Comparison of ENCODE assay signal across 20 cellular contexts in the genomic region with DNA sequence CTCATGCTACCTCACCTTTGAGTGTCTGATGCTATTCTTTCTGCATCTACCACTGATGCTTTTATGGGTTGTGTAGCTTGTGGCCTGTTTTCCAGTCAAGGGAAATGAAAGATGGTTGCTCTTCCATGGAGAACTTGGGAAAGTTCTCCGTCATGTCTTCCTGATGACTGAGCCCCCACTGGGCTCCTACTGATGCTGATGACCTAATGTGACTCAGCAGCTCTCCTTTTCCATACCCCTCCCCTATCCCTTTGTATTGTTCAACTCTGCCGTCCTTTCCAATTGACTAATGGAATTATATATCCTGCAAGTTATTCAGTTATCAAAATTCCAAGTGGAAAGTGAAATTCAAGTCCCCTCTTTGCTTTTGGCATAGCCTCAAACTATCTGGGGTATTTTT. TPM values are rescaled to one million over a fixed set of nuclear protein-coding genes. Genes with fewer than 3 reads are reported as not detected.
A peak's percentile ranks its signal among the peaks of the same experiment; 100 is the strongest.
DNase-seq lines count a peak whose midpoint lies in the region; ATAC-seq, FAIRE-seq and TF ChIP-seq lines count a peak whose summit lies in the region.
"Had no signal": no experiment of that assay in that cellular context is flagged by ENCODE, and none has a peak within 500 bp of the region (broad histone marks: within the 10 kb centered on the region; RNA-seq: fewer than 3 reads in every experiment).

No MANE protein-coding gene starts in this region.

- H2AFZ ChIP-seq in K562 (ENCODE audit: low read depth, low read length), result no peak overlapping the region

- POLR2A ChIA-PET in K562 (lab: Yijun Ruan, JAX), result no interaction called here

- TF ChIP-seq EP300 in K562 (IDR thresholded peaks at IDR 0.05; ENCODE audit: low read length), result no peak

- no peaks in the 10 kb centered on the region for H3K9me1 ChIP-seq in K562 (ENCODE audit: control insufficient read depth, insufficient read depth, low read length)

- no peak overlapping the region for H3K27ac ChIP-seq in K562 (ENCODE audit: extremely low read depth, low read depth, low read length)
- no peak overlapping the region for H3K27ac ChIP-seq in mesendoderm (ENCODE audit: low read depth, low read length)
- H3K27ac ChIP-seq: C4-2B, HL-60, KMS-11 had no signal

- H3K4me1 ChIP-seq in K562 (replicated peaks in 1 of 2; ENCODE audit: control insufficient read depth in 2 of 2, insufficient read depth in 2 of 2, low read length in 2 of 2), result no peaks in the 10 kb centered on the region; a peak in 1 of 5 replicates
- peaks cover 3% of the 10 kb centered on the region for H3K4me1 ChIP-seq in mesendoderm (ENCODE audit: control insufficient read depth, low read depth, low read length)
- H3K4me1 ChIP-seq: Caco-2 had no signal

- ATAC-seq in K562, result no peak
- ATAC-seq: HepG2 had no signal

- TF ChIP-seq CTCF in K562 (IDR thresholded peaks at IDR 0.05 in 2 of 3, conservative IDR thresholded peaks at IDR 0.05 in 1 of 3; ENCODE audit: insufficient read depth in 2 of 3, low read depth in 1 of 3, low read length in 3 of 3), result no peak

- peak; percentile 48 for FAIRE-seq in HTR-8/SVneo (lab: Jason Lieb, UNC)
- FAIRE-seq in K562 (lab: Jason Lieb, UNC), result no peak
- FAIRE-seq: A204.1, D721Med, H54, HepG2 had no signal

- H3K4me2 ChIP-seq in K562 (ENCODE audit: insufficient read depth, low read length) (no peak overlapping the region), mesendoderm (ENCODE audit: low read length) (no peak overlapping the region)
- H3K4me2 ChIP-seq: KMS-11 had no signal

- H3K27me3 ChIP-seq in K562 (ENCODE audit: control insufficient read depth in 2 of 2, insufficient read depth in 2 of 2, low read length in 2 of 2) (no peaks in the 10 kb centered on the region; a peak in 1 of 5 replicates), mesendoderm (ENCODE audit: insufficient read depth, low read length, poor library complexity) (no peaks in the 10 kb centered on the region)

- TF ChIP-seq RAD21 in K562 (CRISPR knock-in tag; conservative IDR thresholded peaks at IDR 0.05 in 1 of 2, IDR thresholded peaks at IDR 0.05 in 1 of 2), result no peak

- H3K79me2 ChIP-seq in K562 (ENCODE audit: control insufficient read depth, insufficient read depth, low read length) (no peaks in the 10 kb centered on the region), mesendoderm (ENCODE audit: control insufficient read depth, insufficient read depth, low read length) (no peaks in the 10 kb centered on the region)

- in situ Hi-C loops in K562 (cut with MboI), result no loop called here

- H2AK5ac ChIP-seq in mesendoderm (ENCODE audit: low read length), result no peak overlapping the region

- no peak overlapping the region for H2BK120ac ChIP-seq in mesendoderm (ENCODE audit: low read depth, low read length)

- TF ChIP-seq POLR2A in K562 (conservative IDR thresholded peaks at IDR 0.05), result no peak

- intact Hi-C loops in K562 (cut with micrococcal nuclease), result no loop called here

- no peak overlapping the region for H3K4ac ChIP-seq in mesendoderm (ENCODE audit: low read depth, low read length)

- no peak overlapping the region for H2BK15ac ChIP-seq in mesendoderm (replicated peaks; ENCODE audit: low read depth)

- CTCF ChIA-PET in K562 (lab: Yijun Ruan, JAX; ENCODE audit: low intra/inter-chr PET ratio), result no interaction called here

- 6% methylated on average over 2 of the region's 2 CpGs for WGBS in K562 (ENCODE audit: insufficient coverage, low coverage, missing lambda C conversion rate)
- WGBS in mesendoderm (ENCODE audit: extremely low coverage, insufficient coverage, low lambda C conversion rate), result no CpG with 5 or more reads among the region's 2 CpGs

- H4K20me1 ChIP-seq in K562 (replicated peaks; ENCODE audit: control insufficient read depth, insufficient read depth, low read length), result no peaks in the 10 kb centered on the region

- H3K18ac ChIP-seq in mesendoderm (ENCODE audit: low read length), result no peak overlapping the region

- H3K36me3 ChIP-seq in K562 (ENCODE audit: control insufficient read depth, insufficient read depth, low read length) (no peaks in the 10 kb centered on the region), mesendoderm (ENCODE audit: control insufficient read depth, insufficient read depth, low read length) (no peaks in the 10 kb centered on the region)

- no peak overlapping the region for H3K23ac ChIP-seq in mesendoderm (ENCODE audit: low read length)

- H3K56ac ChIP-seq in mesendoderm (ENCODE audit: low read length), result no peak overlapping the region

- no peak overlapping the region for H2BK5ac ChIP-seq in mesendoderm (ENCODE audit: low read length)

- H3K9ac ChIP-seq in K562 (ENCODE audit: insufficient read depth in 1 of 2, low read depth in 2 of 2, low read length in 2 of 2) (no peak overlapping the region), mesendoderm (ENCODE audit: low read length) (no peak overlapping the region)
- H3K9ac ChIP-seq: KMS-11 had no signal

- no peak overlapping the region for H4K8ac ChIP-seq in mesendoderm (ENCODE audit: low read depth, low read length)

- DNase-seq in HTR-8/SVneo (ENCODE audit: insufficient read length, low spot score), result no peak
- DNase-seq in K562 (ENCODE audit: extremely low read depth in 1 of 4, low spot score in 3 of 4), result no peak
- DNase-seq in mesendoderm, result peak; percentile 55
- no peak for DNase-seq in AG20443 (ENCODE audit: low spot score)
- DNase-seq in NCI-H2196 (lab: John Stamatoyannopoulos, UW; ENCODE audit: unreplicated experiment), result no peak
- DNase-seq in NAMALWA (ENCODE audit: low spot score), result no peak
- no peak for DNase-seq in NCI-H748 treated with DMSO at 0.1 percent for 48 hours (lab: John Stamatoyannopoulos, UW)
- DNase-seq: ACHN; AML-193; Caco-2; CD4-positive, alpha-beta T cell; GDM1; HCEC 1CT had no signal

- no TSS peak for BruUV-seq in K562 (replicated peaks; lab: Mats Ljungman, UMichigan)

- no peak overlapping the region for H4K5ac ChIP-seq in mesendoderm (ENCODE audit: low read length)

- H3K4me3 ChIP-seq in K562, result no peak overlapping the region
- H3K4me3 ChIP-seq in mesendoderm (ENCODE audit: low read length), result no peak overlapping the region

- H3K9me3 ChIP-seq in K562 (replicated peaks; ENCODE audit: control insufficient read depth, insufficient read depth, low read depth, low read length), result no peaks in the 10 kb centered on the region
- H3K9me3 ChIP-seq: Caco-2 had no signal

- no peaks in the 10 kb centered on the region for H3K79me1 ChIP-seq in mesendoderm (ENCODE audit: low read length)

TF ChIP-seq in K562, 482 proteins besides CTCF, POLR2A, EP300 and RAD21:
- TF ChIP-seq, protein P1, sequence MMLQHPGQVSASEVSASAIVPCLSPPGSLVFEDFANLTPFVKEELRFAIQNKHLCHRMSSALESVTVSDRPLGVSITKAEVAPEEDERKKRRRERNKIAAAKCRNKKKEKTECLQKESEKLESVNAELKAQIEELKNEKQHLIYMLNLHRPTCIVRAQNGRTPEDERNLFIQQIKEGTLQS (IDR thresholded peaks at IDR 0.05), result 0 out of 2 replicates have a peak, but pooled peaks have one; percentile 38
- TF ChIP-seq, protein P1 (CRISPR knock-in tag; conservative IDR thresholded peaks at IDR 0.05), result no peak
- TF ChIP-seq NFE2 (IDR thresholded peaks at IDR 0.05; ENCODE audit: low read depth), result 0 out of 2 replicates have a peak, but pooled peaks have one; percentile 37
- TF ChIP-seq ZNF445 (CRISPR knock-in tag; IDR thresholded peaks at IDR 0.05; ENCODE audit: low read depth), result no peak
- no peak for TF ChIP-seq ILF3 (IDR thresholded peaks at IDR 0.05; ENCODE audit: borderline replicate concordance)
- no peak for TF ChIP-seq TAF7 (tag; IDR thresholded peaks at IDR 0.05)
- TF ChIP-seq ZNF316 (IDR thresholded peaks at IDR 0.05), result no peak

RNA-seq across cellular contexts. Expression of a gene that starts 44.7 kb away (rescaled TPM):
- 59.0 and 162 TPM in 2 replicates for total RNA-seq in K562 (2011; cell fraction: chromatin; rRNA removed; ENCODE audit: low replicate concordance)
- total RNA-seq in K562 (2011; cell fraction: nucleolus; rRNA removed), result 39.7 and 55.5 TPM in 2 replicates
- 103 and 134 TPM in 2 replicates for total RNA-seq in K562 (2011; cell fraction: nucleoplasm; rRNA removed)
- 173 and 189 TPM in 2 replicates for total RNA-seq in K562 (2014; rRNA removed)
- 204 and 225 TPM in 2 replicates for total RNA-seq in K562 (2014; rRNA removed; fragmentation: Illumina TruSeq; extraction: Trizol)
- 184 and 193 TPM in 2 replicates for total RNA-seq in K562 (2015; rRNA removed; fragmentation: Illumina TruSeq; extraction: Trizol)
- total RNA-seq in K562 (2021), result 144 and 145 TPM in 2 replicates
- 281 and 370 TPM in 2 replicates for polyA plus RNA-seq in K562 (2011; rRNA removed)
- polyA plus RNA-seq in K562 (2011; cell fraction: cytosol; rRNA removed), result 132 and 167 TPM in 2 replicates
- polyA plus RNA-seq in K562 (2011; cell fraction: nucleus; rRNA removed), result 148 and 204 TPM in 2 replicates
- 129 and 178 TPM in 2 replicates for polyA plus RNA-seq in K562 (2012)
- 179 and 230 TPM in 2 replicates for polyA plus RNA-seq in K562 (2014; fragmentation: Illumina TruSeq; extraction: Trizol)
- polyA plus RNA-seq in K562 (2014; fragmentation: Nextera tagmentation; extraction: Ambion mirVana), result 100 to 1,000 TPM; 143 to 151 TPM
- 262 and 285 TPM in 2 replicates for polyA plus RNA-seq in K562 (2014; rRNA removed)
- 89.4 and 92.6 TPM in 2 replicates for polyA minus RNA-seq in K562 (2011; rRNA and poly(A)+ RNA removed)
- polyA minus RNA-seq in K562 (2011; cell fraction: cytosol; rRNA and poly(A)+ RNA removed), result 49.7 and 57.9 TPM in 2 replicates
- 53.0 and 98.5 TPM in 2 replicates for polyA minus RNA-seq in K562 (2011; cell fraction: nucleus; rRNA and poly(A)+ RNA removed)
- 150 TPM for polyA plus RNA-seq in mesendoderm (2013, experiment 1 of 2)
- 154 TPM for polyA plus RNA-seq in mesendoderm (2013, experiment 2 of 2)
